Comparison of ENCODE assay signal across 13 cellular contexts in genomic region chr10:65548046-65548445, GRCh38.
A peak's percentile ranks its signal among the peaks of the same experiment; 100 is the strongest.
DNase-seq lines count a peak whose midpoint lies in the region; TF ChIP-seq lines count a peak whose summit lies in the region.
"Had no signal": no experiment of that assay in that cellular context is flagged by ENCODE, and none has a peak within 500 bp of the region (broad histone marks: within the 10 kb centered on the region; RNA-seq: fewer than 3 reads in every experiment).

No MANE protein-coding gene starts in this region.

- TF ChIP-seq CTCF in PC-9 (conservative IDR thresholded peaks at IDR 0.05) (no peak), nephron (IDR thresholded peaks at IDR 0.05; ENCODE audit: unreplicated experiment in 3 of 3) (no peak)

- H2AFZ ChIP-seq in PC-9: 0 out of 2 replicates have a peak overlapping the region, but pooled peaks have one; percentile 27
- H2AFZ ChIP-seq: GM23338 had no signal

- H3K4me2 ChIP-seq in PC-9: no peak overlapping the region
- H3K4me2 ChIP-seq: BLaER1 treated with 17β-estradiol and CSF1 and Interleukin-3, amounts not matched to agents 10 nM and 100 nM; GM23338 had no signal

- no peaks in the 10 kb centered on the region for H3K36me3 Mint-ChIP-seq in nephron (ENCODE audit: low read depth)
- H3K36me3 Mint-ChIP-seq: CD4-positive, CD25-positive, alpha-beta regulatory T cell had no signal

- H3K9me3 ChIP-seq in PC-9 (ENCODE audit: insufficient read depth, low read depth): no peaks in the 10 kb centered on the region
- H3K9me3 ChIP-seq: BLaER1 treated with 17β-estradiol and CSF1 and Interleukin-3, amounts not matched to agents 10 nM and 100 nM had no signal

- H3K27me3 ChIP-seq in PC-9 (ENCODE audit: insufficient read depth, low read depth): no peaks in the 10 kb centered on the region
- H3K27me3 ChIP-seq: BLaER1 treated with 17β-estradiol and CSF1 and Interleukin-3, amounts not matched to agents 10 nM and 100 nM had no signal

- POLR2A ChIA-PET in PC-9 (lab: Charles Lee; ENCODE audit: unreplicated experiment): no interaction called here

- H3F3A ChIP-seq in PC-9 (ENCODE audit: insufficient read depth, low read depth): no peaks in the 10 kb centered on the region

- H3K4me3 ChIP-seq in PC-9: no peak overlapping the region
- H3K4me3 ChIP-seq: BLaER1 treated with 17β-estradiol and CSF1 and Interleukin-3, amounts not matched to agents 10 nM and 100 nM; GM23338 had no signal

- peaks cover 10% of the 10 kb centered on the region; the same call in 1 of the 2 replicates for H3K9me2 ChIP-seq in PC-9 (ENCODE audit: insufficient read depth)

- H3K4me3 Mint-ChIP-seq in nephron: peak overlapping the region in 1 of 3 experiments; percentile 1
- H3K4me3 Mint-ChIP-seq: CD4-positive, CD25-positive, alpha-beta regulatory T cell; GM23338; H9 had no signal

- peak overlapping the region; percentile 40 to 74 (median 58) for H3K27ac Mint-ChIP-seq in nephron
- H3K27ac Mint-ChIP-seq: CD4-positive, CD25-positive, alpha-beta regulatory T cell; GM23338; H9 had no signal

- H3K79me2 ChIP-seq in PC-9 (ENCODE audit: low read depth): no peaks in the 10 kb centered on the region

- no peaks in the 10 kb centered on the region for H4K20me1 ChIP-seq in PC-9 (ENCODE audit: insufficient read depth)
- H4K20me1 ChIP-seq: BLaER1 treated with 17β-estradiol and CSF1 and Interleukin-3, amounts not matched to agents 10 nM and 100 nM had no signal

- H3K4me1 Mint-ChIP-seq in nephron: peaks cover 30% of the 10 kb centered on the region
- H3K4me1 Mint-ChIP-seq: CD4-positive, CD25-positive, alpha-beta regulatory T cell; GM23338; H9 had no signal

- peaks cover 3% of the 10 kb centered on the region for H3K9me3 Mint-ChIP-seq in nephron
- H3K9me3 Mint-ChIP-seq: GM23338, H9 had no signal

- intact Hi-C loops in PC-9 (cut with micrococcal nuclease; ENCODE audit: unreplicated experiment): no loop called here

- H3K4me1 ChIP-seq in PC-9 (replicated peaks; ENCODE audit: insufficient read depth): no peaks in the 10 kb centered on the region
- H3K4me1 ChIP-seq: BLaER1 treated with 17β-estradiol and CSF1 and Interleukin-3, amounts not matched to agents 10 nM and 100 nM had no signal

- DNase-seq in PC-9 (no peak), brain pericyte (ENCODE audit: low read depth, low spot score) (peak; percentile 27), smooth muscle cell of the brain vasculature (ENCODE audit: low read depth, low spot score) (peak; percentile 32), NK-92 (lab: John Stamatoyannopoulos, UW; ENCODE audit: unreplicated experiment) (no peak), islet precursor cell (no peak), NCI-H524 treated with DMSO at 0.1 percent for 48 hours (lab: John Stamatoyannopoulos, UW) (no peak)
- DNase-seq: ACHN; CD4-positive, CD25-positive, alpha-beta regulatory T cell; DMS53; H9 had no signal

- CTCF ChIA-PET in PC-9 (lab: Charles Lee): no interaction called here

- no peak overlapping the region for H3K27ac ChIP-seq in PC-9
- H3K27ac ChIP-seq: BLaER1 treated with 17β-estradiol and CSF1 and Interleukin-3, amounts not matched to agents 10 nM and 100 nM had no signal

- no peaks in the 10 kb centered on the region for H3K27me3 Mint-ChIP-seq in nephron (ENCODE audit: low read depth)
- H3K27me3 Mint-ChIP-seq: CD4-positive, CD25-positive, alpha-beta regulatory T cell had no signal

- H3K36me3 ChIP-seq in PC-9 (ENCODE audit: low read depth): no peaks in the 10 kb centered on the region
- H3K36me3 ChIP-seq: BLaER1 treated with 17β-estradiol and CSF1 and Interleukin-3, amounts not matched to agents 10 nM and 100 nM had no signal

- BruUV-seq in PC-9 (replicated peaks; lab: Mats Ljungman, UMichigan): no TSS peak

Comparison
In these comparisons a context has a peak if more than half of its experiments do, and no peak if none do; other contexts are left out.
1. DNase-seq: peak in brain pericyte (single experiment) and smooth muscle cell of the brain vasculature (single experiment); none in PC-9 (0 of 2), NK-92 (single experiment), islet precursor cell (single experiment) and NCI-H524 treated with DMSO at 0.1 percent for 48 hours (single experiment).